ENCODE assay signal across 13 cellular contexts in the genomic region with DNA sequence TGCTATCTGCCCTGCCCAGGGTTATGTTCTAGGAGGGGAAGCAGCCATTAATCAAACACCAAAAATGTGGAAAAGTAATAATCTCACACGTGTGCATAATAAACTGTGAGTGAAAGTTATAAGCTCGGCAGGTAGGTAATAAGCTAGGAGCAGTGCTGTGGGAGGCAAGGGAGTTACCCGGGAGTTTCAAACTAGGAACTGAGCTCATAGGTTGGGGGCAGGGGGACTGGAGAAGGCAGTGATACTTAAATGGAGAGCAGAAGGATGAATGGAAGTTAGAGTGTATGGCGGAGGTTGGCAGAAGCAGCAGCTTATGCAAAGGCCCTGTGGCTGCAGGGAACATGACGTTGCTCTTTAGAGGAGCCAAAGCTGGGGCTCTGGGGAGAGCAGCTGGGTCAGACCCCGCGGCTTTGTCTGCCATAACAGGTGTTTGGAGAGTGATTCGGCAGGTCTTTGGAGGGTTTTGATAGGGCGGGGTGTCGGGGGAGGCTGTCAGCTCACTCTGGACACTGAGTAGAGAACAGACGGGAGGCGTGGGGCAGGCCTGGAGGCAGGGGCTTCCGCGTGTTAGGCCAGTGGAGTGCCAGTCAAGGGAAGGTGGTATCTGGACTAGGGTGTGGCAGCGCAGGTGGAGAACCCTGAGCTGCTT. TPM values are rescaled to one million over a fixed set of nuclear protein-coding genes. Genes with fewer than 3 reads are reported as not detected.
A peak's percentile ranks its signal among the peaks of the same experiment; 100 is the strongest.
DNase-seq lines count a peak whose midpoint lies in the region; ATAC-seq, FAIRE-seq and TF ChIP-seq lines count a peak whose summit lies in the region.
"Had no signal": no experiment of that assay in that cellular context is flagged by ENCODE, and none has a peak within 500 bp of the region (broad histone marks: within the 10 kb centered on the region; RNA-seq: fewer than 3 reads in every experiment).

No MANE protein-coding gene starts in this region.

- H4K20me1 ChIP-seq in GM12878 (ENCODE audit: control insufficient read depth, insufficient read depth), result no peaks in the 10 kb centered on the region

- no peak for TF ChIP-seq EP300 in GM12878 (IDR thresholded peaks at IDR 0.05; ENCODE audit: borderline replicate concordance in 1 of 2, control insufficient read depth in 1 of 2, low read depth in 2 of 2, low read length in 2 of 2)

- DNase-seq in activated CD8-positive, alpha-beta T cell treated with anti-CD3 and anti-CD28 coated beads, Interleukin-2, amount 10 ng/mL, durations not matched to agents 7 days and 5 days, result no peak
- DNase-seq in activated CD8-positive, alpha-beta T cell treated with anti-CD3 and anti-CD28 coated beads for 36 hours, result no peak
- no peak for DNase-seq in GM12878 (ENCODE audit: low read depth, low spot score)
- peak; percentile 64 for DNase-seq in left kidney (ENCODE audit: low read depth, low spot score)
- DNase-seq in stimulated activated CD8-positive, alpha-beta memory T cell treated with anti-CD3 and anti-CD28 coated beads, Interleukin-4, amount 100 ng/mL, for 48 hours, result no peak
- DNase-seq in GM19240 (ENCODE audit: insufficient read length, low spot score), result no peak
- DNase-seq: ACHN, HCEC 1CT, SJCRH30 had no signal

- TF ChIP-seq RAD21 in GM12878 (IDR thresholded peaks at IDR 0.05; ENCODE audit: insufficient read depth, low read depth, low read length), result no peak

- no peaks in the 10 kb centered on the region for H3K9me3 ChIP-seq in GM12878 (replicated peaks; ENCODE audit: control insufficient read depth, insufficient read depth, low read length)
- H3K9me3 ChIP-seq: SJCRH30 had no signal

- in situ Hi-C loops in GM12878 (cut with MboI), result no loop called here

- no peak for TF ChIP-seq POLR2A in GM12878 (IDR thresholded peaks at IDR 0.05; ENCODE audit: low read depth, low read length)

- peak overlapping the region; percentile 30 for H3K4me3 Mint-ChIP-seq in activated CD8-positive, alpha-beta T cell treated with anti-CD3 and anti-CD28 coated beads, Interleukin-2, amount 10 ng/mL, durations not matched to agents 7 days and 5 days
- H3K4me3 Mint-ChIP-seq in activated CD8-positive, alpha-beta T cell treated with anti-CD3 and anti-CD28 coated beads for 36 hours, result no peak overlapping the region

- H3K27ac ChIP-seq in GM12878 (ENCODE audit: control insufficient read depth, insufficient read depth), result no peak overlapping the region
- peak overlapping the region; percentile 94 for H3K27ac ChIP-seq in temporal lobe (ENCODE audit: low read depth, low read length)
- H3K27ac ChIP-seq: SJCRH30 had no signal

- no peaks in the 10 kb centered on the region for H3K36me3 ChIP-seq in GM12878 (ENCODE audit: control insufficient read depth in 2 of 2, insufficient read depth in 2 of 2, low read length in 1 of 2)

- peaks cover 9% of the 10 kb centered on the region for H3K27me3 Mint-ChIP-seq in activated CD8-positive, alpha-beta T cell treated with anti-CD3 and anti-CD28 coated beads, Interleukin-2, amount 10 ng/mL, durations not matched to agents 7 days and 5 days (ENCODE audit: low read depth)
- H3K27me3 Mint-ChIP-seq in activated CD8-positive, alpha-beta T cell treated with anti-CD3 and anti-CD28 coated beads for 36 hours, result peaks cover 10% of the 10 kb centered on the region

- H3K9me3 Mint-ChIP-seq in activated CD8-positive, alpha-beta T cell treated with anti-CD3 and anti-CD28 coated beads, Interleukin-2, amount 10 ng/mL, durations not matched to agents 7 days and 5 days (ENCODE audit: insufficient read depth), result no peaks in the 10 kb centered on the region
- no peaks in the 10 kb centered on the region for H3K9me3 Mint-ChIP-seq in activated CD8-positive, alpha-beta T cell treated with anti-CD3 and anti-CD28 coated beads for 36 hours

- peak overlapping the region; percentile 62; the same call in 1 of the 2 replicates for H3K4me2 ChIP-seq in GM12878 (ENCODE audit: control insufficient read depth, insufficient read depth)

- H3K4me1 ChIP-seq in GM12878 (ENCODE audit: control insufficient read depth, insufficient read depth, low read length), result no peaks in the 10 kb centered on the region
- H3K4me1 ChIP-seq: SJCRH30 had no signal

- CTCF ChIA-PET in activated CD8-positive, alpha-beta T cell treated with anti-CD3 and anti-CD28 coated beads, Interleukin-2, amount 10 ng/mL, durations not matched to agents 7 days and 5 days (lab: Charles Lee), result interaction anchor here (0.7 kb wide), 1 partner anchor 21 kb away, joined by 3 read pairs; no protein-coding TSS in a partner anchor
- CTCF ChIA-PET in activated CD8-positive, alpha-beta T cell treated with anti-CD3 and anti-CD28 coated beads for 36 hours (lab: Charles Lee), result interaction anchor here (1.7 kb wide), 1 partner anchor 21 kb away, joined by 8 read pairs; no protein-coding TSS in a partner anchor
- CTCF ChIA-PET in GM12878 (lab: Yijun Ruan, JAX), result interaction anchor here (1.4 kb wide), 1 partner anchor 384 kb away, joined by 6 read pairs; no protein-coding TSS in a partner anchor

- no peak overlapping the region for H3K9ac ChIP-seq in GM12878 (ENCODE audit: control insufficient read depth, insufficient read depth, low read length)

- WGBS in GM12878 (ENCODE audit: insufficient coverage, insufficient replicate concordance, low lambda C conversion rate, missing lambda C conversion rate), result 61% methylated on average over 15 of the region's 15 CpGs

- H3K36me3 Mint-ChIP-seq in activated CD8-positive, alpha-beta T cell treated with anti-CD3 and anti-CD28 coated beads, Interleukin-2, amount 10 ng/mL, durations not matched to agents 7 days and 5 days (ENCODE audit: low read depth), result no peaks in the 10 kb centered on the region
- no peaks in the 10 kb centered on the region for H3K36me3 Mint-ChIP-seq in activated CD8-positive, alpha-beta T cell treated with anti-CD3 and anti-CD28 coated beads for 36 hours (ENCODE audit: low read depth)

- H3K27ac Mint-ChIP-seq in activated CD8-positive, alpha-beta T cell treated with anti-CD3 and anti-CD28 coated beads, Interleukin-2, amount 10 ng/mL, durations not matched to agents 7 days and 5 days, result no peak overlapping the region
- H3K27ac Mint-ChIP-seq in activated CD8-positive, alpha-beta T cell treated with anti-CD3 and anti-CD28 coated beads for 36 hours, result no peak overlapping the region

- SMC1A ChIA-PET in GM12878 (lab: Charles Lee; ENCODE audit: uncharacterized antibody, unreplicated experiment), result interaction anchor here (0.6 to 1.1 kb wide), 3 partner anchors 17 to 42 kb away, joined by 3 to 4 read pairs (median 3); no protein-coding TSS in a partner anchor

- POLR2A ChIA-PET in activated CD8-positive, alpha-beta T cell treated with anti-CD3 and anti-CD28 coated beads, Interleukin-2, amount 10 ng/mL, durations not matched to agents 7 days and 5 days (lab: Charles Lee), result no interaction called here
- POLR2A ChIA-PET in activated CD8-positive, alpha-beta T cell treated with anti-CD3 and anti-CD28 coated beads for 36 hours (lab: Charles Lee), result interaction anchor here (1.4 kb wide), 1 partner anchor 15 kb away, joined by 4 read pairs; no protein-coding TSS in a partner anchor
- POLR2A ChIA-PET in GM12878 (lab: Charles Lee), result no interaction called here

- no TSS peak for BruUV-seq in GM12878 (replicated peaks; lab: Mats Ljungman, UMichigan)

- H2AFZ ChIP-seq in GM12878 (ENCODE audit: control insufficient read depth, low read depth, low read length), result peak overlapping the region; percentile 10; the same call in 1 of the 2 replicates

- no peak for FAIRE-seq in GM12878 (lab: Jason Lieb, UNC)
- FAIRE-seq: frontal cortex, urothelium cell line had no signal

- RAD21 ChIA-PET in GM12878 (lab: Charles Lee; ENCODE audit: unreplicated experiment), result interaction anchor here (0.6 kb wide), 1 partner anchor 30 kb away, joined by 4 read pairs; no protein-coding TSS in a partner anchor

- peaks cover 8% of the 10 kb centered on the region for H3K4me1 Mint-ChIP-seq in activated CD8-positive, alpha-beta T cell treated with anti-CD3 and anti-CD28 coated beads, Interleukin-2, amount 10 ng/mL, durations not matched to agents 7 days and 5 days (ENCODE audit: low read depth)
- H3K4me1 Mint-ChIP-seq in activated CD8-positive, alpha-beta T cell treated with anti-CD3 and anti-CD28 coated beads for 36 hours (ENCODE audit: low read depth), result peaks cover 3% of the 10 kb centered on the region

- ATAC-seq in activated CD8-positive, alpha-beta T cell treated with anti-CD3 and anti-CD28 coated beads, Interleukin-2, amount 10 ng/mL, durations not matched to agents 7 days and 5 days, result no peak
- no peak for ATAC-seq in activated CD8-positive, alpha-beta T cell treated with anti-CD3 and anti-CD28 coated beads for 36 hours
- ATAC-seq in GM12878 (no peak), HG03378 (IDR thresholded peaks at IDR 0.05; ENCODE audit: unreplicated experiment) (no peak)

- no peak for TF ChIP-seq CTCF in activated CD8-positive, alpha-beta T cell treated with anti-CD3 and anti-CD28 coated beads for 36 hours (IDR thresholded peaks at IDR 0.05)
- TF ChIP-seq CTCF in GM12878 (IDR thresholded peaks at IDR 0.05 in 2 of 3, conservative IDR thresholded peaks at IDR 0.05 in 1 of 3; ENCODE audit: control insufficient read depth in 2 of 3, extremely low read depth in 1 of 3, insufficient read depth in 1 of 3, low read depth in 3 of 3, low read length in 3 of 3), result no peak

- H3K27me3 ChIP-seq in GM12878 (replicated peaks in 1 of 2; ENCODE audit: control insufficient read depth in 2 of 2, insufficient read depth in 2 of 2, low read length in 1 of 2), result no peaks in the 10 kb centered on the region
- H3K27me3 ChIP-seq: SJCRH30 had no signal

- H3K79me2 ChIP-seq in GM12878 (ENCODE audit: control insufficient read depth, insufficient read depth, low read length), result no peaks in the 10 kb centered on the region

- H3K4me3 ChIP-seq in GM12878, result no peak overlapping the region
- H3K4me3 ChIP-seq: SJCRH30 had no signal

- intact Hi-C loops in activated CD8-positive, alpha-beta T cell treated with anti-CD3 and anti-CD28 coated beads for 36 hours (cut with micrococcal nuclease), result no loop called here
- intact Hi-C loops in GM12878 (cut with micrococcal nuclease; ENCODE audit: unreplicated experiment), result no loop called here

RNA-seq across cellular contexts. Expression of a gene that starts 20.0 kb away (rescaled TPM):
- total RNA-seq in activated CD8-positive, alpha-beta T cell treated with anti-CD3 and anti-CD28 coated beads, Interleukin-2, amount 10 ng/mL, durations not matched to agents 7 days and 5 days, result under 1 TPM; 0.61 to 0.65 TPM
- total RNA-seq in activated CD8-positive, alpha-beta T cell treated with anti-CD3 and anti-CD28 coated beads for 36 hours, result 1 to 10 TPM; 3.8 to 4.5 TPM
- 13.6 and 15.1 TPM in 2 replicates for total RNA-seq in GM12878 (2013; cell fraction: nucleolus; rRNA removed)
- total RNA-seq in GM12878 (2014; rRNA removed) (0.34 and 0.54 TPM in 2 replicates), GM12878 (2014; rRNA removed; fragmentation: Illumina TruSeq; extraction: Trizol) (0.22 and 0.23 TPM in 2 replicates), GM12878 (2021) (1.1 and 1.2 TPM in 2 replicates), temporal lobe (60.7 TPM)
- 2.9 TPM for polyA plus RNA-seq in GM12878 (2011; ENCODE audit: low read depth)
- polyA plus RNA-seq in GM12878 (2011; rRNA removed) (1.0 and 2.6 TPM in 2 replicates), GM12878 (2014; fragmentation: Illumina TruSeq; extraction: Trizol) (0.10 and 0.29 TPM in 2 replicates), GM12878 (2014; fragmentation: Nextera tagmentation; extraction: Ambion mirVana) (under 1 TPM; 0.04 to 0.05 TPM), GM12878 (2014; rRNA removed) (0.47 and 1.4 TPM in 2 replicates), GM12878 (2016; fragmentation: Nextera tagmentation; extraction: Ambion mirVana) (under 1 TPM; 0.23 to 0.52 TPM)
- polyA plus RNA-seq in GM12878 (2011; cell fraction: cytosol; rRNA removed), result 1.8 and 2.1 TPM in 2 replicates
- 7.7 and 10.8 TPM in 2 replicates for polyA plus RNA-seq in GM12878 (2011; cell fraction: nucleus; rRNA removed)
- polyA plus RNA-seq in GM12878 (2012), result 3.0 and 4.2 TPM in 2 replicates
- polyA minus RNA-seq in GM12878 (2011; rRNA and poly(A)+ RNA removed), result 4.2 and 7.5 TPM in 2 replicates
- polyA minus RNA-seq in GM12878 (2011; cell fraction: cytosol; rRNA and poly(A)+ RNA removed), result 4.1 and 4.9 TPM in 2 replicates
- polyA minus RNA-seq in GM12878 (2011; cell fraction: nucleus; rRNA and poly(A)+ RNA removed), result 1.7 and 3.2 TPM in 2 replicates
